In the genomic region with DNA sequence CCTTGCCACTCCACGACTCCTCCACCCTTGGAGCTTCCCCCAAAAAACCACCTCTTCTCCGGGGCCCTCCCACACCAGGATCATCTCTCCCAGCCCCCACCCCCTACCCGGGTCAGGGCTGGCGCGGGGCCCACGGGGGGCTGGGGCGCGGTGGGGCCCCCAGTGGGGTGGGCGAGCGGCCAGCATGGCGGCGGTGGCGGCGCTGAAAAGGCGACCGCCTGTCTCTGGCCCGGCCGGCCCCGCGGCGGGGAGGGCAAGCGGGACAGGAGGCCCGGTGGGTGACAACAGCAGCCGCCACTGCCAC, we compare ENCODE assay signal across 8 cellular contexts. TPM values are rescaled to one million over a fixed set of nuclear protein-coding genes. Genes with fewer than 3 reads are reported as not detected.
A peak's percentile ranks its signal among the peaks of the same experiment; 100 is the strongest.
DNase-seq lines count a peak whose midpoint lies in the region; ATAC-seq, FAIRE-seq and TF ChIP-seq lines count a peak whose summit lies in the region.

No MANE protein-coding gene starts in this region.

- 0% methylated on average over 12 to 24 of the region's 24 CpGs for WGBS in testis, 2 donors

- no peak overlapping the region for H2AFZ ChIP-seq in keratinocyte (ENCODE audit: control insufficient read depth, low read length)

- H3K79me2 ChIP-seq in keratinocyte (ENCODE audit: control insufficient read depth, insufficient read depth, low read length), result peaks cover 12% of the 10 kb centered on the region

- peaks cover 2% of the 10 kb centered on the region for H3K9me1 ChIP-seq in keratinocyte (ENCODE audit: control insufficient read depth, extremely low read depth, insufficient read depth, low read length)

- no peaks in the 10 kb centered on the region for H3K27me3 ChIP-seq in keratinocyte (ENCODE audit: control insufficient read depth, extremely low read depth, insufficient read depth, low read length)
- no peaks in the 10 kb centered on the region for H3K27me3 ChIP-seq in testis

- peak overlapping the region; percentile 67 for H3K4me2 ChIP-seq in keratinocyte (ENCODE audit: control insufficient read depth, extremely low read depth, insufficient read depth, low read depth, low read length)

- no peak for ATAC-seq in activated naive CD4-positive, alpha-beta T cell treated with anti-CD3 and anti-CD28 coated beads, Interleukin-2, amount 50 U/mL, for 72 hours
- no peak for ATAC-seq in GM18868 (IDR thresholded peaks at IDR 0.05; ENCODE audit: unreplicated experiment)

- no peaks in the 10 kb centered on the region for H3K9me3 Mint-ChIP-seq in T-helper 2 cell treated with Interferon-gamma antibody and Interleukin-4, amounts not matched to agents 5 μg/mL and 100 μg/mL, for 36 hours
- no peaks in the 10 kb centered on the region for H3K9me3 Mint-ChIP-seq in activated naive CD4-positive, alpha-beta T cell treated with anti-CD3 and anti-CD28 coated beads, Interleukin-2, amount 50 U/mL, for 72 hours

- H3K4me1 Mint-ChIP-seq in T-helper 2 cell treated with Interferon-gamma antibody and Interleukin-4, amounts not matched to agents 5 μg/mL and 100 μg/mL, for 36 hours (ENCODE audit: low read depth), result peaks cover 29% of the 10 kb centered on the region

- no peak for DNase-seq in T-helper 2 cell treated with Interferon-gamma antibody and Interleukin-4, amounts not matched to agents 5 μg/mL and 100 μg/mL, for 36 hours (ENCODE audit: low spot score)
- DNase-seq in T-helper 2 cell, result no peak
- DNase-seq in activated naive CD4-positive, alpha-beta T cell treated with anti-CD3 and anti-CD28 coated beads, Interleukin-2, amount 50 U/mL, for 72 hours (ENCODE audit: low spot score in 2 of 2), result no peak
- no peak for DNase-seq in keratinocyte (ENCODE audit: low read depth, low spot score)
- no peak for DNase-seq in testis
- no peak for DNase-seq in anterior cingulate cortex (lab: John Stamatoyannopoulos, UW)
- DNase-seq in NCI-H1930 (lab: John Stamatoyannopoulos, UW), result no peak

- H3K9me3 ChIP-seq in keratinocyte (ENCODE audit: control insufficient read depth, low read depth, low read length), result no peaks in the 10 kb centered on the region
- H3K9me3 ChIP-seq in testis, result no peaks in the 10 kb centered on the region

- FAIRE-seq in keratinocyte (lab: Jason Lieb, UNC), result no peak

- TF ChIP-seq CTCF in keratinocyte (optimal IDR thresholded peaks at IDR 0.05 in 1 of 3, IDR thresholded peaks at IDR 0.05 in 1 of 3, conservative IDR thresholded peaks at IDR 0.05 in 1 of 3; ENCODE audit: extremely low read depth in 1 of 3, insufficient read depth in 2 of 3, low read length in 3 of 3), result no peak
- no peak for TF ChIP-seq CTCF in testis (IDR thresholded peaks at IDR 0.05)

- H3K27ac Mint-ChIP-seq in T-helper 2 cell treated with Interferon-gamma antibody and Interleukin-4, amounts not matched to agents 5 μg/mL and 100 μg/mL, for 36 hours, result peak overlapping the region; percentile 61
- peak overlapping the region; percentile 76 to 92 for H3K27ac Mint-ChIP-seq in activated naive CD4-positive, alpha-beta T cell treated with anti-CD3 and anti-CD28 coated beads, Interleukin-2, amount 50 U/mL, for 72 hours

- peak overlapping the region; percentile 74 to 90 (median 79) for H3K4me3 ChIP-seq in keratinocyte (ENCODE audit: control insufficient read depth in 2 of 3, extremely low read depth in 1 of 3, insufficient read depth in 2 of 3, low read depth in 1 of 3, low read length in 3 of 3)
- H3K4me3 ChIP-seq in testis, result peak overlapping the region; percentile 90 to 93

- H3K36me3 Mint-ChIP-seq in T-helper 2 cell treated with Interferon-gamma antibody and Interleukin-4, amounts not matched to agents 5 μg/mL and 100 μg/mL, for 36 hours (ENCODE audit: low read depth), result peaks cover 56% of the 10 kb centered on the region
- H3K36me3 Mint-ChIP-seq in activated naive CD4-positive, alpha-beta T cell treated with anti-CD3 and anti-CD28 coated beads, Interleukin-2, amount 50 U/mL, for 72 hours, result peaks cover 22 to 27% of the 10 kb centered on the region in 2 donors

- peak overlapping the region; percentile 57 for H3K4me3 Mint-ChIP-seq in T-helper 2 cell treated with Interferon-gamma antibody and Interleukin-4, amounts not matched to agents 5 μg/mL and 100 μg/mL, for 36 hours

- H4K20me1 ChIP-seq in keratinocyte (ENCODE audit: control insufficient read depth, extremely low read depth, insufficient read depth, low read length), result no peaks in the 10 kb centered on the region

- intact Hi-C loops in testis (cut with DNase I; ENCODE audit: low total_unique reads), result no loop called here

- H3K27ac ChIP-seq in keratinocyte (ENCODE audit: control insufficient read depth, insufficient read depth, low read length) (peak overlapping the region; percentile 88), testis (peak overlapping the region; percentile 90 to 93)

- no peaks in the 10 kb centered on the region for H3K27me3 Mint-ChIP-seq in T-helper 2 cell treated with Interferon-gamma antibody and Interleukin-4, amounts not matched to agents 5 μg/mL and 100 μg/mL, for 36 hours (ENCODE audit: low read depth)

- H3K36me3 ChIP-seq in keratinocyte (ENCODE audit: control insufficient read depth in 2 of 2, extremely low read depth in 1 of 2, insufficient read depth in 2 of 2, low read length in 2 of 2) (peaks cover 38 to 56% of the 10 kb centered on the region in 2 experiments), testis (ENCODE audit: low read depth, missing control alignments) (no peaks in the 10 kb centered on the region)

- dilution Hi-C loops in keratinocyte (cut with MboI; ENCODE audit: extremely low pct_ligation_motif_present, low sequenced_read_pairs), result no loop called here

- peak overlapping the region; percentile 89 for H3K9ac ChIP-seq in keratinocyte (ENCODE audit: control insufficient read depth, extremely low read depth, insufficient read depth, low read length)

- no peak for TF ChIP-seq POLR2A in testis (IDR thresholded peaks at IDR 0.05)

- H3K4me1 ChIP-seq in keratinocyte (ENCODE audit: control insufficient read depth, extremely low read depth, insufficient read depth, low read length), result peaks cover 11% of the 10 kb centered on the region
- peaks cover 15% of the 10 kb centered on the region for H3K4me1 ChIP-seq in testis

RNA-seq across cellular contexts. Expression of a gene that starts 0.8 kb away (rescaled TPM):
- 10 to 100 TPM in 1 of 2 donors, 1 to 10 TPM in 1; 8.9 to 10.3 TPM for total RNA-seq in activated naive CD4-positive, alpha-beta T cell treated with anti-CD3 and anti-CD28 coated beads, Interleukin-2, amount 50 U/mL, for 72 hours
- polyA plus RNA-seq in keratinocyte (4.3 to 6.4 TPM (median 4.6 TPM) in 3 replicates), testis (ENCODE audit: insufficient read depth, low read depth, low replicate concordance) (124 TPM)
- 10.9 TPM for polyA plus RNA-seq in keratinocyte (2011; ENCODE audit: low read depth)
- 2.8 and 5.9 TPM in 2 replicates for polyA plus RNA-seq in keratinocyte (2011; cell fraction: cytosol; rRNA removed)
- polyA plus RNA-seq in keratinocyte (2011; cell fraction: nucleus; rRNA removed), result 9.7 and 10.5 TPM in 2 replicates
- 6.2 and 7.0 TPM in 2 replicates for polyA plus RNA-seq in keratinocyte (2012; ENCODE audit: low replicate concordance)
- polyA minus RNA-seq in keratinocyte, result 4.6 to 25.6 TPM (median 8.0 TPM) in 3 replicates
- 12.5 TPM for polyA minus RNA-seq in keratinocyte (2011; cell fraction: cytosol; rRNA and poly(A)+ RNA removed)
- polyA minus RNA-seq in keratinocyte (2011; cell fraction: nucleus; rRNA and poly(A)+ RNA removed), result 7.8 and 12.6 TPM in 2 replicates
- total RNA-seq in testis, result 100 to 1,000 TPM in 1 of 2 donors, 10 to 100 TPM in 1; 90.8 to 127 TPM

RNA-seq across cellular contexts. Expression of a gene that starts 13.1 kb away (rescaled TPM):
- total RNA-seq in activated naive CD4-positive, alpha-beta T cell treated with anti-CD3 and anti-CD28 coated beads, Interleukin-2, amount 50 U/mL, for 72 hours, result 100 to 1,000 TPM; 515 to 771 TPM
- polyA plus RNA-seq in keratinocyte (222 to 357 TPM (median 301 TPM) in 3 replicates), testis (ENCODE audit: insufficient read depth, low read depth, low replicate concordance) (303 TPM)
- 42.3 TPM for polyA plus RNA-seq in keratinocyte (2011; ENCODE audit: low read depth)
- 254 and 305 TPM in 2 replicates for polyA plus RNA-seq in keratinocyte (2011; cell fraction: cytosol; rRNA removed)
- 122 and 173 TPM in 2 replicates for polyA plus RNA-seq in keratinocyte (2011; cell fraction: nucleus; rRNA removed)
- polyA plus RNA-seq in keratinocyte (2012; ENCODE audit: low replicate concordance), result 135 and 295 TPM in 2 replicates
- 332 to 744 TPM (median 382 TPM) in 3 replicates for polyA minus RNA-seq in keratinocyte
- 115 TPM for polyA minus RNA-seq in keratinocyte (2011; cell fraction: cytosol; rRNA and poly(A)+ RNA removed)
- 26.9 and 28.7 TPM in 2 replicates for polyA minus RNA-seq in keratinocyte (2011; cell fraction: nucleus; rRNA and poly(A)+ RNA removed)
- total RNA-seq in testis, result 100 to 1,000 TPM; 236 to 301 TPM

RNA-seq across cellular contexts. Expression of a gene that starts 54.5 kb away (rescaled TPM):
- total RNA-seq in activated naive CD4-positive, alpha-beta T cell treated with anti-CD3 and anti-CD28 coated beads, Interleukin-2, amount 50 U/mL, for 72 hours, result not detected
- not detected in 3 replicates for polyA plus RNA-seq in keratinocyte
- polyA plus RNA-seq in keratinocyte (2011; ENCODE audit: low read depth), result not detected
- not detected in 2 replicates for polyA plus RNA-seq in keratinocyte (2011; cell fraction: cytosol; rRNA removed)
- polyA plus RNA-seq in keratinocyte (2011; cell fraction: nucleus; rRNA removed), result not detected in 2 replicates
- polyA plus RNA-seq in keratinocyte (2012; ENCODE audit: low replicate concordance), result not detected in 2 replicates
- polyA minus RNA-seq in keratinocyte, result not detected in 3 replicates
- not detected for polyA minus RNA-seq in keratinocyte (2011; cell fraction: cytosol; rRNA and poly(A)+ RNA removed)
- polyA minus RNA-seq in keratinocyte (2011; cell fraction: nucleus; rRNA and poly(A)+ RNA removed), result not detected in 2 replicates
- total RNA-seq in testis, result not detected
- not detected for polyA plus RNA-seq in testis (ENCODE audit: insufficient read depth, low read depth, low replicate concordance)

Comparison
In these comparisons a context has a peak if more than half of its experiments do, and no peak if none do; other contexts are left out.
1. RNA of a gene that starts 0.8 kb away (total RNA-seq): 90.8 to 127 TPM in testis; 8.9 to 10.3 TPM in activated naive CD4-positive, alpha-beta T cell treated with anti-CD3 and anti-CD28 coated beads, Interleukin-2, amount 50 U/mL, for 72 hours; every median in the first group is over 4 times any median in the second.